19 cellular contexts compared by ENCODE assay signal in the genomic region with DNA sequence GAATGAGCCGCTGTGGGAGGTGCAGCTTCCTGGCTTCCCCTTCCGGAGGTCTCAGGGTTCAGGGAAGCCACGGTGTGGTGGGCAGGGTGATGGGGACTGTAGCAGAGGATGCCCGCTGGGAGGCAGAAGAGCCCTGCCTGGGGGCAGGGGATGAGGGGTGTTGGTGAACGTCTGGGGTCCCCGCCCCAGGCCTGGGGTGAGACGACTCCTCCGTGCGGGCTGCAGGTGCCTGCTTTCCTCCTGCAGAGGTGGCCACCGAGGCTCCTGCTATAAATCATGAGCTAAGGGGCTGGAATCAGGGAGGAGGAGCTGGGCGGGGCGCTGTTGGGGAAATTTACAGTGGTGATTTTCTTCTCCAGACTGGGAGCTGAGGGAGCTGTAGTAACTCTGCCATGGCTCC.
DNase-seq lines count a peak whose midpoint lies in the region; ATAC-seq and TF ChIP-seq lines count a peak whose summit lies in the region.
"Had no signal": no experiment of that assay in that cellular context is flagged by ENCODE, and none has a peak within 500 bp of the region (broad histone marks: within the 10 kb centered on the region; RNA-seq: fewer than 3 reads in every experiment).

No MANE protein-coding gene starts in this region.

- H3K36me3 ChIP-seq in OCI-LY3 (replicated peaks; ENCODE audit: low read depth, low read length) = no peaks in the 10 kb centered on the region
- H3K36me3 ChIP-seq: colonic mucosa, thoracic aorta had no signal

- no peak overlapping the region for H3K27ac ChIP-seq in OCI-LY3 (ENCODE audit: low read length)
- H3K27ac ChIP-seq: colonic mucosa, thoracic aorta had no signal

- no peaks in the 10 kb centered on the region for H3K4me1 ChIP-seq in OCI-LY3 (ENCODE audit: low read length)
- H3K4me1 ChIP-seq: colonic mucosa had no signal

- H3K36me3 Mint-ChIP-seq in activated CD4-positive, alpha-beta T cell treated with anti-CD3 and anti-CD28 coated beads for 36 hours (ENCODE audit: low read depth) = no peaks in the 10 kb centered on the region
- H3K36me3 Mint-ChIP-seq: immature natural killer cell had no signal

- DNase-seq in 8988T = peak; percentile 48
- peak; percentile 41 for DNase-seq in glomerular visceral epithelial cell (ENCODE audit: extremely low spot score)
- DNase-seq in activated CD4-positive, alpha-beta T cell treated with anti-CD3 and anti-CD28 coated beads for 36 hours = no peak
- no peak for DNase-seq in left cardiac atrium
- DNase-seq in ACHN = no peak
- DNase-seq: anterior cingulate cortex; colonic mucosa; COR-L47; immature natural killer cell; IMR-90; NCI-H1092; occipital lobe; stimulated activated CD4-positive, alpha-beta T cell treated with anti-CD3 and anti-CD28 coated beads, Interleukin-4, amount 100 ng/mL, for 1 hour; stimulated activated CD8-positive, alpha-beta memory T cell treated with anti-CD3 and anti-CD28 coated beads, Interleukin-4, amount 100 ng/mL, for 48 hours; T-helper 17 cell had no signal

- H3K27me3 Mint-ChIP-seq in activated CD4-positive, alpha-beta T cell treated with anti-CD3 and anti-CD28 coated beads for 36 hours = peaks cover 4% of the 10 kb centered on the region

- H3K27me3 ChIP-seq in OCI-LY3 (ENCODE audit: low read depth, low read length) = peaks cover 17% of the 10 kb centered on the region
- H3K27me3 ChIP-seq: colonic mucosa had no signal

- intact Hi-C loops in activated CD4-positive, alpha-beta T cell treated with anti-CD3 and anti-CD28 coated beads for 36 hours (cut with DNase I, micrococcal nuclease) = no loop called here
- intact Hi-C loops in left cardiac atrium (cut with DNase I) = no loop called here

- H3K9me3 Mint-ChIP-seq in activated CD4-positive, alpha-beta T cell treated with anti-CD3 and anti-CD28 coated beads for 36 hours (ENCODE audit: low read depth) = no peaks in the 10 kb centered on the region
- H3K9me3 Mint-ChIP-seq: immature natural killer cell had no signal

- no peaks in the 10 kb centered on the region for H3K9me3 ChIP-seq in OCI-LY3 (ENCODE audit: insufficient read depth, low read length)
- H3K9me3 ChIP-seq: colonic mucosa, thoracic aorta had no signal

- CTCF ChIA-PET in activated CD4-positive, alpha-beta T cell treated with anti-CD3 and anti-CD28 coated beads for 36 hours (lab: Charles Lee) = interaction anchor here (0.5 kb wide), 1 partner anchor 138 kb away, joined by 3 read pairs; no protein-coding TSS in a partner anchor

- H3K79me2 ChIP-seq in OCI-LY3 (ENCODE audit: low read length) = no peaks in the 10 kb centered on the region

- in situ Hi-C loops in ACHN (cut with HindIII; ENCODE audit: low pct_ligation_motif_present, low pct_unique_long_range_greater_than_20kb, low sequenced_read_pairs) = no loop called here

- peaks cover 5% of the 10 kb centered on the region for H3K4me1 Mint-ChIP-seq in activated CD4-positive, alpha-beta T cell treated with anti-CD3 and anti-CD28 coated beads for 36 hours

- H3K9ac ChIP-seq in OCI-LY3 (ENCODE audit: low read length) = no peak overlapping the region

- no peak overlapping the region for H2AFZ ChIP-seq in OCI-LY3 (ENCODE audit: low read depth, low read length)

- H3K27ac Mint-ChIP-seq in activated CD4-positive, alpha-beta T cell treated with anti-CD3 and anti-CD28 coated beads for 36 hours = no peak overlapping the region
- H3K27ac Mint-ChIP-seq: immature natural killer cell, T-helper 17 cell had no signal

- H4K20me1 ChIP-seq in OCI-LY3 (ENCODE audit: insufficient read depth, low read length) = no peaks in the 10 kb centered on the region; the same call in 1 of the 2 replicates

- no peak overlapping the region for H3K4me2 ChIP-seq in OCI-LY3 (ENCODE audit: low read length)

- TF ChIP-seq CTCF in GM12875 (IDR thresholded peaks at IDR 0.05; ENCODE audit: borderline replicate concordance, insufficient read depth, low read depth, low read length) (0 out of 2 replicates have a peak, but pooled peaks have one; percentile 18), OCI-LY3 (IDR thresholded peaks at IDR 0.05; ENCODE audit: low read depth, low read length) (peak; percentile 16; the same call in 1 of the 2 replicates)

- ATAC-seq in activated CD4-positive, alpha-beta T cell treated with anti-CD3 and anti-CD28 coated beads for 36 hours = no peak
- ATAC-seq in GM18517 (IDR thresholded peaks at IDR 0.05; ENCODE audit: unreplicated experiment) (no peak), left cardiac atrium (no peak)
- ATAC-seq: T-helper 17 cell had no signal

- POLR2A ChIA-PET in activated CD4-positive, alpha-beta T cell treated with anti-CD3 and anti-CD28 coated beads for 36 hours (lab: Charles Lee) = no interaction called here

- no peak overlapping the region for H3K4me3 ChIP-seq in GM12875 (ENCODE audit: low read depth, low read length)
- no peak overlapping the region for H3K4me3 ChIP-seq in OCI-LY3 (ENCODE audit: low read length)
- H3K4me3 ChIP-seq: colonic mucosa, thoracic aorta had no signal

- H3K4me3 Mint-ChIP-seq in activated CD4-positive, alpha-beta T cell treated with anti-CD3 and anti-CD28 coated beads for 36 hours = no peak overlapping the region
- H3K4me3 Mint-ChIP-seq: immature natural killer cell, T-helper 17 cell had no signal

Comparison
In these comparisons a context has a peak if more than half of its experiments do, and no peak if none do; other contexts are left out.
1. DNase-seq: peak in 8988T (single experiment) and glomerular visceral epithelial cell (single experiment); none in activated CD4-positive, alpha-beta T cell treated with anti-CD3 and anti-CD28 coated beads for 36 hours (single experiment), left cardiac atrium (single experiment) and ACHN (single experiment).